In genomic region chr3:169146112-169146665, GRCh38 we compare ENCODE assay signal across 8 cellular contexts.
A peak's percentile ranks its signal among the peaks of the same experiment; 100 is the strongest.
DNase-seq lines count a peak whose midpoint lies in the region; ATAC-seq, FAIRE-seq and TF ChIP-seq lines count a peak whose summit lies in the region.

No MANE protein-coding gene starts in this region.

- WGBS in GM12878 (ENCODE audit: insufficient coverage, insufficient replicate concordance, low lambda C conversion rate, missing lambda C conversion rate) = 1% methylated on average over 40 of the region's 40 CpGs
- WGBS in small intestine, 3 donors = 2 to 3% (median 3%) methylated on average over 40 of the region's 40 CpGs

- H3K79me2 ChIP-seq in GM12878 (ENCODE audit: control insufficient read depth, insufficient read depth, low read length) = no peaks in the 10 kb centered on the region

- BruUV-seq in GM12878 (replicated peaks; lab: Mats Ljungman, UMichigan) = no TSS peak

- peaks cover 4 to 30% of the 10 kb centered on the region in 2 experiments for H3K27me3 ChIP-seq in GM12878 (replicated peaks in 1 of 2; ENCODE audit: control insufficient read depth in 2 of 2, insufficient read depth in 2 of 2, low read length in 1 of 2)
- peaks cover 0 to 10% of the 10 kb centered on the region in 2 donors for H3K27me3 ChIP-seq in small intestine (ENCODE audit: control insufficient read depth in 2 of 2, insufficient read depth in 2 of 2, low read length in 2 of 2)
- peaks cover 31% of the 10 kb centered on the region for H3K27me3 ChIP-seq in effector memory CD4-positive, alpha-beta T cell (replicated peaks; ENCODE audit: control insufficient read depth, insufficient read depth, low read length, poor library complexity, severe bottlenecking)

- TF ChIP-seq POLR2A in GM12878 (IDR thresholded peaks at IDR 0.05; ENCODE audit: low read depth, low read length) = no peak

- no peak for TF ChIP-seq RAD21 in GM12878 (IDR thresholded peaks at IDR 0.05; ENCODE audit: insufficient read depth, low read depth, low read length)

- FAIRE-seq in GM12878 (lab: Jason Lieb, UNC) = no peak
- no peak for FAIRE-seq in small intestine (lab: Jason Lieb, UNC)

- H3K4me1 ChIP-seq in GM12878 (ENCODE audit: control insufficient read depth, insufficient read depth, low read length) (no peaks in the 10 kb centered on the region; the same call in 1 of the 2 replicates), small intestine (ENCODE audit: control insufficient read depth in 2 of 2, insufficient read depth in 1 of 2, low read depth in 1 of 2, low read length in 1 of 2) (no peaks in the 10 kb centered on the region)
- peaks cover 14% of the 10 kb centered on the region for H3K4me1 ChIP-seq in effector memory CD4-positive, alpha-beta T cell (ENCODE audit: control insufficient read depth, insufficient read depth, low read length, poor library complexity, severe bottlenecking)

- no peak for TF ChIP-seq EP300 in GM12878 (IDR thresholded peaks at IDR 0.05; ENCODE audit: borderline replicate concordance in 1 of 2, control insufficient read depth in 1 of 2, low read depth in 2 of 2, low read length in 2 of 2)

- no peak overlapping the region for H3K4me3 ChIP-seq in GM12878
- H3K4me3 ChIP-seq in small intestine (ENCODE audit: low read depth in 1 of 2, low read length in 2 of 2) = peak overlapping the region; percentile 54 to 62
- H3K4me3 ChIP-seq in effector memory CD4-positive, alpha-beta T cell (ENCODE audit: insufficient read depth, low read depth, low read length, poor library complexity, severe bottlenecking) = no peak overlapping the region

- ATAC-seq in GM12878 = no peak
- no peak for ATAC-seq in HG02623 (IDR thresholded peaks at IDR 0.05; ENCODE audit: unreplicated experiment)
- no peak for ATAC-seq in GM18511 (IDR thresholded peaks at IDR 0.05; ENCODE audit: unreplicated experiment)

- SMC1A ChIA-PET in GM12878 (lab: Charles Lee; ENCODE audit: uncharacterized antibody, unreplicated experiment) = interaction anchor here (1.0 kb wide), 1 partner anchor 599 kb away, joined by 3 read pairs; no protein-coding TSS in a partner anchor

- H3K27ac ChIP-seq in GM12878 (ENCODE audit: control insufficient read depth, insufficient read depth) = no peak overlapping the region
- H3K27ac ChIP-seq in small intestine (ENCODE audit: low read depth in 1 of 2, low read length in 1 of 2) = peak overlapping the region in 1 of 2 donors; percentile 65
- H3K27ac ChIP-seq in effector memory CD4-positive, alpha-beta T cell (ENCODE audit: insufficient read depth, low read length, poor library complexity, severe bottlenecking) = no peak overlapping the region

- no peaks in the 10 kb centered on the region for H4K20me1 ChIP-seq in GM12878 (ENCODE audit: control insufficient read depth, insufficient read depth)

- in situ Hi-C loops in GM12878 (cut with MboI) = loop anchor here (10.0 to 25.0 kb wide), 2 partner anchors 519 to 891 kb away; partner anchors contain the start of genes GPR160 and MECOM

- no peak for TF ChIP-seq CTCF in GM12878 (IDR thresholded peaks at IDR 0.05 in 2 of 3, conservative IDR thresholded peaks at IDR 0.05 in 1 of 3; ENCODE audit: control insufficient read depth in 2 of 3, extremely low read depth in 1 of 3, insufficient read depth in 1 of 3, low read depth in 3 of 3, low read length in 3 of 3)

- H3K36me3 ChIP-seq in GM12878 (ENCODE audit: control insufficient read depth in 2 of 2, insufficient read depth in 2 of 2, low read length in 1 of 2) (no peaks in the 10 kb centered on the region), small intestine (ENCODE audit: control insufficient read depth in 2 of 2, insufficient read depth in 2 of 2, low read length in 2 of 2) (no peaks in the 10 kb centered on the region)
- no peaks in the 10 kb centered on the region for H3K36me3 ChIP-seq in effector memory CD4-positive, alpha-beta T cell (ENCODE audit: control insufficient read depth, insufficient read depth, low read length)

- H2AFZ ChIP-seq in GM12878 (ENCODE audit: control insufficient read depth, low read depth, low read length) = no peak overlapping the region

- DNase-seq in GM03348 (ENCODE audit: low spot score) (peak; percentile 27), NCI-H2107 treated with DMSO at 0.1 percent for 48 hours (lab: John Stamatoyannopoulos, UW; ENCODE audit: unreplicated experiment) (peak; percentile 76), GM12878 (ENCODE audit: low read depth, low spot score) (no peak), iPS-NIHi11 (ENCODE audit: low spot score) (peak; percentile 49), small intestine (peak; percentile 65)
- no peak for DNase-seq in effector memory CD4-positive, alpha-beta T cell

- intact Hi-C loops in GM12878 (cut with micrococcal nuclease; ENCODE audit: unreplicated experiment) = loop anchor here (5.0 kb wide), 2 partner anchors 151 to 601 kb away; no protein-coding TSS in a partner anchor

- H3K9ac ChIP-seq in GM12878 (ENCODE audit: control insufficient read depth, insufficient read depth, low read length) = no peak overlapping the region

- POLR2A ChIA-PET in GM12878 (lab: Charles Lee) = no interaction called here

- peak overlapping the region; percentile 11; the same call in 1 of the 2 replicates for H3K4me2 ChIP-seq in GM12878 (ENCODE audit: control insufficient read depth, insufficient read depth)

- no peaks in the 10 kb centered on the region for H3K9me3 ChIP-seq in GM12878 (replicated peaks; ENCODE audit: control insufficient read depth, insufficient read depth, low read length)
- H3K9me3 ChIP-seq in small intestine (ENCODE audit: control insufficient read depth, low read depth) = no peaks in the 10 kb centered on the region
- no peaks in the 10 kb centered on the region for H3K9me3 ChIP-seq in effector memory CD4-positive, alpha-beta T cell (ENCODE audit: control insufficient read depth, low read length)

- RAD21 ChIA-PET in GM12878 (lab: Charles Lee; ENCODE audit: unreplicated experiment) = interaction anchor here (0.7 to 1.3 kb wide), 2 partner anchors 523 to 1600 kb away, joined by 3 read pairs; no protein-coding TSS in a partner anchor

- CTCF ChIA-PET in GM12878 (lab: Yijun Ruan, JAX) = interaction anchor here (1.6 kb wide), 1 partner anchor 18 kb away, joined by 5 read pairs; no protein-coding TSS in a partner anchor

TF ChIP-seq in GM12878, 131 proteins besides CTCF, POLR2A, EP300 and RAD21:
- TF ChIP-seq EZH2 (IDR thresholded peaks at IDR 0.05; ENCODE audit: borderline replicate concordance, control insufficient read depth, low read depth, low read length) = 0 out of 2 replicates have a peak, but pooled peaks have one; percentile 29
- no peak for TF ChIP-seq CREB1 (IDR thresholded peaks at IDR 0.05; ENCODE audit: low read depth)
TF ChIP-seq in GM12878: peak in this region for 1.

Comparison
In these comparisons a context has a peak if more than half of its experiments do, and no peak if none do; other contexts are left out.
1. DNase-seq: peak in GM03348 (single experiment), NCI-H2107 treated with DMSO at 0.1 percent for 48 hours (single experiment), iPS-NIHi11 (single experiment) and small intestine (single experiment); none in GM12878 (single experiment) and effector memory CD4-positive, alpha-beta T cell (0 of 3).
2. H3K4me3 ChIP-seq: peak in small intestine (2 of 2); none in GM12878 (single experiment) and effector memory CD4-positive, alpha-beta T cell (single experiment).